8 cellular contexts compared by ENCODE assay signal in genomic region chr3:143529018-143529478, GRCh38.
A peak's percentile ranks its signal among the peaks of the same experiment; 100 is the strongest.
DNase-seq lines count a peak whose midpoint lies in the region; ATAC-seq lines count a peak whose summit lies in the region.

No MANE protein-coding gene starts in this region.

- H3K27ac Mint-ChIP-seq in activated naive CD8-positive, alpha-beta T cell treated with anti-CD3 and anti-CD28 coated beads, Interleukin-2, amount 50 U/mL, for 24 hours, result peak overlapping the region; percentile 43

- ATAC-seq in GM18907 (IDR thresholded peaks at IDR 0.05; ENCODE audit: unreplicated experiment), result peak; percentile 92
- ATAC-seq in HG02763 (IDR thresholded peaks at IDR 0.05; ENCODE audit: unreplicated experiment), result peak; percentile 82
- ATAC-seq in activated naive CD8-positive, alpha-beta T cell treated with anti-CD3 and anti-CD28 coated beads, Interleukin-2, amount 50 U/mL, for 24 hours, result peak; percentile 84
- no peak for ATAC-seq in HG03025 (IDR thresholded peaks at IDR 0.05; ENCODE audit: low FRiP score, unreplicated experiment)

- peak overlapping the region; percentile 16 for H3K4me3 Mint-ChIP-seq in activated naive CD8-positive, alpha-beta T cell treated with anti-CD3 and anti-CD28 coated beads, Interleukin-2, amount 50 U/mL, for 24 hours

- peaks cover 3% of the 10 kb centered on the region for H3K9me3 Mint-ChIP-seq in activated naive CD8-positive, alpha-beta T cell treated with anti-CD3 and anti-CD28 coated beads, Interleukin-2, amount 50 U/mL, for 24 hours

- H3K36me3 Mint-ChIP-seq in activated naive CD8-positive, alpha-beta T cell treated with anti-CD3 and anti-CD28 coated beads, Interleukin-2, amount 50 U/mL, for 24 hours (ENCODE audit: low read depth), result no peaks in the 10 kb centered on the region

- peaks cover 33% of the 10 kb centered on the region for H3K4me1 Mint-ChIP-seq in activated naive CD8-positive, alpha-beta T cell treated with anti-CD3 and anti-CD28 coated beads, Interleukin-2, amount 50 U/mL, for 24 hours

- peak; percentile 16 for DNase-seq in activated naive CD8-positive, alpha-beta T cell treated with anti-CD3 and anti-CD28 coated beads, Interleukin-2, amount 50 U/mL, for 24 hours
- DNase-seq in pons (ENCODE audit: low spot score) (peak; percentile 61), SIG-M5 treated with dmso at 0.1 percent for 504 hours (lab: John Stamatoyannopoulos, UW; ENCODE audit: unreplicated experiment) (no peak), COLO829 (ENCODE audit: low spot score) (no peak), GM19240 (ENCODE audit: insufficient read length, low spot score) (no peak)

- H3K27me3 Mint-ChIP-seq in activated naive CD8-positive, alpha-beta T cell treated with anti-CD3 and anti-CD28 coated beads, Interleukin-2, amount 50 U/mL, for 24 hours, result no peaks in the 10 kb centered on the region

Comparison
In these comparisons a context has a peak if more than half of its experiments do, and no peak if none do; other contexts are left out.
1. DNase-seq: peak in activated naive CD8-positive, alpha-beta T cell treated with anti-CD3 and anti-CD28 coated beads, Interleukin-2, amount 50 U/mL, for 24 hours (single experiment) and pons (single experiment); none in SIG-M5 treated with dmso at 0.1 percent for 504 hours (single experiment), COLO829 (single experiment) and GM19240 (single experiment).